In the genomic region with DNA sequence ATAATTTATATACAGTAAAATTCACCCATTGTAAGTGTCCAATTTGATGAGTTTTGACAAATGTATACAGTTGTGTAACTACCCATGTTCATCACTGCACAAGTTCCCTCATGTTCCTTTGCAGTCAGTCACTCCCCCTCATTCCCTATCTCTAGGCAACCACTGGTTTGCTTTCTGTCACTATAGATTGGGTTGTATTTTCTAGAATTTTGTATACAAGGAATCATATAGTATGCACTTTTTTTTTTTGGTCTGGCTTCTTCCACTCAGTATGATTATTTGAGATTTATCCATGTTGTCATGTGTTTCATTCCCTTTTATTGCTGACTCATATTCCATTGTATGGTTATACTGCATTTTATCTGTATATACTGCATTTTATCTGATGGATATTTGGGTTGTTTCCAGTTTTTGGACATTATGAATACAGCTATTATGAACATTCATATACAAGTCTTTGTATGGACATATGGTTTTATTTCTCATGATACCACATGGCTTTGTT, we compare ENCODE assay signal across 22 cellular contexts. TPM values are rescaled to one million over a fixed set of nuclear protein-coding genes. Genes with fewer than 3 reads are reported as not detected.
DNase-seq lines count a peak whose midpoint lies in the region; ATAC-seq, FAIRE-seq and TF ChIP-seq lines count a peak whose summit lies in the region.
"Had no signal": no experiment of that assay in that cellular context is flagged by ENCODE, and none has a peak within 500 bp of the region (broad histone marks: within the 10 kb centered on the region; RNA-seq: fewer than 3 reads in every experiment).

No MANE protein-coding gene starts in this region.

- no TSS peak for BruUV-seq in GM12878 (replicated peaks; lab: Mats Ljungman, UMichigan)

- H2AFZ ChIP-seq in GM12878 (ENCODE audit: control insufficient read depth, low read depth, low read length): no peak overlapping the region

- no peaks in the 10 kb centered on the region for H3K27me3 Mint-ChIP-seq in mesothelial cell of epicardium (ENCODE audit: low read depth)
- H3K27me3 Mint-ChIP-seq: activated CD4-positive, alpha-beta memory T cell treated with anti-CD3 and anti-CD28 coated beads, Interleukin-2, amount 10 ng/mL, durations not matched to agents 7 days and 5 days; activated T-cell treated with anti-CD3 and anti-CD28 coated beads, Interleukin-2, amount 50 U/mL, for 24 hours; naive thymus-derived CD8-positive, alpha-beta T cell; stimulated activated naive B cell treated with anti-CD40 and anti-IgM and Interleukin-4, amounts not matched to agents 10 μg/mL and 1 μg/mL and 100 μg/mL, for 72 hours had no signal

- peak; percentile 51 for DNase-seq in MV-4-11 (lab: John Stamatoyannopoulos, UW)
- DNase-seq in GM12878 (ENCODE audit: low read depth, low spot score): no peak
- DNase-seq in mesothelial cell of epicardium (ENCODE audit: low spot score in 2 of 2, unreplicated experiment in 2 of 2): no peak
- DNase-seq in 8988T: no peak
- DNase-seq in DMS79 (lab: John Stamatoyannopoulos, UW): no peak
- DNase-seq: activated CD4-positive, alpha-beta memory T cell treated with anti-CD3 and anti-CD28 coated beads, Interleukin-2, amount 10 ng/mL, durations not matched to agents 7 days and 5 days; activated T-cell treated with anti-CD3 and anti-CD28 coated beads, Interleukin-2, amount 50 U/mL, for 24 hours; body of pancreas; C1 segment of cervical spinal cord; dermis blood vessel endothelial cell; DMS79 treated with DMSO at 0.1 percent for 48 hours; naive thymus-derived CD8-positive, alpha-beta T cell; NCI-H1694 treated with DMSO at 0.1 percent for 48 hours; NCI-H524; stimulated activated CD4-positive, alpha-beta T cell treated with anti-CD3 and anti-CD28 coated beads, Interleukin-12 subunit alpha, Interleukin-12 subunit beta, amount 100 ng/mL, for 4 hours; stimulated activated naive B cell treated with anti-CD40 and anti-IgM and Interleukin-4, amounts not matched to agents 10 μg/mL and 1 μg/mL and 100 μg/mL, for 72 hours; WERI-Rb-1 had no signal

- no peak overlapping the region for H3K9ac ChIP-seq in GM12878 (ENCODE audit: control insufficient read depth, insufficient read depth, low read length)

- FAIRE-seq in GM12878 (lab: Jason Lieb, UNC): no peak
- FAIRE-seq: H54 had no signal

- ATAC-seq in GM12878 (no peak), HG02840 (IDR thresholded peaks at IDR 0.05; ENCODE audit: low FRiP score, unreplicated experiment) (no peak)
- ATAC-seq: activated naive CD4-positive, alpha-beta T cell treated with anti-CD3 and anti-CD28 coated beads, Interleukin-2, amount 50 U/mL, for 72 hours; body of pancreas; naive thymus-derived CD8-positive, alpha-beta T cell; stimulated activated naive B cell treated with anti-CD40 and anti-IgM and Interleukin-4, amounts not matched to agents 10 μg/mL and 1 μg/mL and 100 μg/mL, for 72 hours had no signal

- TF ChIP-seq POLR2A in GM12878 (IDR thresholded peaks at IDR 0.05; ENCODE audit: low read depth, low read length): no peak

- H3K36me3 ChIP-seq in HEK293 (ENCODE audit: control insufficient read depth in 2 of 2, insufficient read depth in 1 of 2, low read length in 2 of 2): no peaks in the 10 kb centered on the region
- no peaks in the 10 kb centered on the region for H3K36me3 ChIP-seq in GM12878 (ENCODE audit: control insufficient read depth in 2 of 2, insufficient read depth in 2 of 2, low read length in 1 of 2)
- H3K36me3 ChIP-seq: tibial nerve had no signal

- intact Hi-C loops in GM12878 (cut with micrococcal nuclease; ENCODE audit: unreplicated experiment): no loop called here

- no peak for TF ChIP-seq RAD21 in GM12878 (IDR thresholded peaks at IDR 0.05; ENCODE audit: insufficient read depth, low read depth, low read length)

- H3K4me1 ChIP-seq in HEK293 (ENCODE audit: control insufficient read depth, insufficient read depth, low read length): no peaks in the 10 kb centered on the region
- peaks cover 6% of the 10 kb centered on the region; the same call in 1 of the 2 replicates for H3K4me1 ChIP-seq in GM12878 (ENCODE audit: control insufficient read depth, insufficient read depth, low read length)

- H3K79me2 ChIP-seq in GM12878 (ENCODE audit: control insufficient read depth, insufficient read depth, low read length): peaks cover 13% of the 10 kb centered on the region

- no peaks in the 10 kb centered on the region for H3K27me3 ChIP-seq in GM12878 (replicated peaks in 1 of 2; ENCODE audit: control insufficient read depth in 2 of 2, insufficient read depth in 2 of 2, low read length in 1 of 2)
- H3K27me3 ChIP-seq: body of pancreas, tibial nerve had no signal

- no peaks in the 10 kb centered on the region for H4K20me1 ChIP-seq in GM12878 (ENCODE audit: control insufficient read depth, insufficient read depth)

- POLR2A ChIA-PET in HEK293 (lab: Yijun Ruan, JAX) (no interaction called here), GM12878 (lab: Charles Lee) (interaction anchor here (0.6 to 1.3 kb wide), 3 partner anchors 13 to 43 kb away, joined by 3 to 5 read pairs (median 4); no protein-coding TSS in a partner anchor)

- no peak for TF ChIP-seq EP300 in GM12878 (IDR thresholded peaks at IDR 0.05; ENCODE audit: borderline replicate concordance in 1 of 2, control insufficient read depth in 1 of 2, low read depth in 2 of 2, low read length in 2 of 2)

- H3K4me3 ChIP-seq in HEK293 (ENCODE audit: low read depth, low read length) (no peak overlapping the region), GM12878 (no peak overlapping the region)
- H3K4me3 ChIP-seq: body of pancreas, tibial nerve had no signal

- TF ChIP-seq CTCF in HEK293 (tag by site-specific recombination; IDR thresholded peaks at IDR 0.05) (no peak), GM12878 (IDR thresholded peaks at IDR 0.05 in 2 of 3, conservative IDR thresholded peaks at IDR 0.05 in 1 of 3; ENCODE audit: control insufficient read depth in 2 of 3, extremely low read depth in 1 of 3, insufficient read depth in 1 of 3, low read depth in 3 of 3, low read length in 3 of 3) (no peak), mesothelial cell of epicardium (IDR thresholded peaks at IDR 0.05; ENCODE audit: unreplicated experiment) (no peak)

- no peak overlapping the region for H3K4me3 Mint-ChIP-seq in mesothelial cell of epicardium
- H3K4me3 Mint-ChIP-seq: activated CD4-positive, alpha-beta memory T cell treated with anti-CD3 and anti-CD28 coated beads, Interleukin-2, amount 10 ng/mL, durations not matched to agents 7 days and 5 days; activated T-cell treated with anti-CD3 and anti-CD28 coated beads, Interleukin-2, amount 50 U/mL, for 24 hours; naive thymus-derived CD8-positive, alpha-beta T cell; stimulated activated naive B cell treated with anti-CD40 and anti-IgM and Interleukin-4, amounts not matched to agents 10 μg/mL and 1 μg/mL and 100 μg/mL, for 72 hours had no signal

- peak overlapping the region; percentile 41 for H3K27ac Mint-ChIP-seq in mesothelial cell of epicardium
- H3K27ac Mint-ChIP-seq: activated CD4-positive, alpha-beta memory T cell treated with anti-CD3 and anti-CD28 coated beads, Interleukin-2, amount 10 ng/mL, durations not matched to agents 7 days and 5 days; activated naive CD4-positive, alpha-beta T cell treated with anti-CD3 and anti-CD28 coated beads, Interleukin-2, amount 50 U/mL, for 72 hours; activated T-cell treated with anti-CD3 and anti-CD28 coated beads, Interleukin-2, amount 50 U/mL, for 24 hours; naive thymus-derived CD8-positive, alpha-beta T cell; stimulated activated naive B cell treated with anti-CD40 and anti-IgM and Interleukin-4, amounts not matched to agents 10 μg/mL and 1 μg/mL and 100 μg/mL, for 72 hours had no signal

- in situ Hi-C loops in GM12878 (cut with MboI): no loop called here

- H3K36me3 Mint-ChIP-seq in mesothelial cell of epicardium: peaks cover 5% of the 10 kb centered on the region

- SMC1A ChIA-PET in GM12878 (lab: Charles Lee; ENCODE audit: uncharacterized antibody, unreplicated experiment): interaction anchor here (1.0 to 2.3 kb wide), 7 partner anchors 12 to 263 kb away, joined by 3 to 13 read pairs (median 6); a partner anchor contains a TSS

- CTCF ChIA-PET in HEK293 (lab: Yijun Ruan, JAX) (no interaction called here), GM12878 (lab: Yijun Ruan, JAX) (interaction anchor here (0.6 to 2.2 kb wide), 4 partner anchors 13 to 111 kb away, joined by 3 to 8 read pairs (median 5); no protein-coding TSS in a partner anchor)

- peaks cover 38% of the 10 kb centered on the region for H3K4me1 Mint-ChIP-seq in mesothelial cell of epicardium

- no peak overlapping the region for H3K4me2 ChIP-seq in GM12878 (ENCODE audit: control insufficient read depth, insufficient read depth)

- RAD21 ChIA-PET in GM12878 (lab: Charles Lee; ENCODE audit: unreplicated experiment): interaction anchor here (0.7 to 1.5 kb wide), 5 partner anchors 13 to 76 kb away, joined by 3 to 4 read pairs (median 3); no protein-coding TSS in a partner anchor

- H3K27ac ChIP-seq in HEK293 (ENCODE audit: extremely low read depth, low read depth, low read length) (no peak overlapping the region), GM12878 (ENCODE audit: control insufficient read depth, insufficient read depth) (no peak overlapping the region)
- H3K27ac ChIP-seq: body of pancreas, tibial nerve, WERI-Rb-1 had no signal

- H3K9me3 Mint-ChIP-seq in mesothelial cell of epicardium: peaks cover 10% of the 10 kb centered on the region

- H3K9me3 ChIP-seq in HEK293 (ENCODE audit: control insufficient read depth, insufficient read depth, low read depth, low read length) (no peaks in the 10 kb centered on the region), GM12878 (replicated peaks; ENCODE audit: control insufficient read depth, insufficient read depth, low read length) (no peaks in the 10 kb centered on the region; the same call in 2 of the 3 replicates)
- H3K9me3 ChIP-seq: body of pancreas, tibial nerve had no signal

RNA-seq across cellular contexts. Expression of a gene that starts 4.1 kb away (rescaled TPM):
- 87.7 and 88.3 TPM in 2 replicates for total RNA-seq in GM12878 (2013; cell fraction: nucleolus; rRNA removed)
- total RNA-seq in GM12878 (2014; rRNA removed): 14.0 and 15.0 TPM in 2 replicates
- total RNA-seq in GM12878 (2014; rRNA removed; fragmentation: Illumina TruSeq; extraction: Trizol): 17.3 and 18.2 TPM in 2 replicates
- total RNA-seq in GM12878 (2021): 11.0 and 11.5 TPM in 2 replicates
- 2.8 TPM for polyA plus RNA-seq in GM12878 (2011; ENCODE audit: low read depth)
- polyA plus RNA-seq in GM12878 (2011; rRNA removed): 14.6 and 22.1 TPM in 2 replicates
- polyA plus RNA-seq in GM12878 (2011; cell fraction: cytosol; rRNA removed): 4.8 TPM in 2 replicates
- 22.6 and 22.8 TPM in 2 replicates for polyA plus RNA-seq in GM12878 (2011; cell fraction: nucleus; rRNA removed)
- 4.2 and 5.5 TPM in 2 replicates for polyA plus RNA-seq in GM12878 (2012)
- polyA plus RNA-seq in GM12878 (2014; fragmentation: Illumina TruSeq; extraction: Trizol): 10.9 and 15.8 TPM in 2 replicates
- 1 to 10 TPM; 2.9 to 3.6 TPM for polyA plus RNA-seq in GM12878 (2014; fragmentation: Nextera tagmentation; extraction: Ambion mirVana)
- 8.7 and 9.5 TPM in 2 replicates for polyA plus RNA-seq in GM12878 (2014; rRNA removed)
- 10 to 100 TPM; 12.9 TPM for polyA plus RNA-seq in GM12878 (2016; fragmentation: Nextera tagmentation; extraction: Ambion mirVana)
- polyA minus RNA-seq in GM12878 (2011; rRNA and poly(A)+ RNA removed): 22.8 and 28.4 TPM in 2 replicates
- 5.9 and 8.6 TPM in 2 replicates for polyA minus RNA-seq in GM12878 (2011; cell fraction: cytosol; rRNA and poly(A)+ RNA removed)
- 31.9 and 53.4 TPM in 2 replicates for polyA minus RNA-seq in GM12878 (2011; cell fraction: nucleus; rRNA and poly(A)+ RNA removed)
- total RNA-seq in mesothelial cell of epicardium: 27.9 to 28.5 TPM (median 28.4 TPM) in 3 replicates

RNA-seq across cellular contexts. Expression of a gene that starts 39.5 kb away (rescaled TPM):
- 158 and 182 TPM in 2 replicates for total RNA-seq in GM12878 (2013; cell fraction: nucleolus; rRNA removed)
- total RNA-seq in GM12878 (2014; rRNA removed): 53.2 and 53.9 TPM in 2 replicates
- 37.0 and 38.7 TPM in 2 replicates for total RNA-seq in GM12878 (2014; rRNA removed; fragmentation: Illumina TruSeq; extraction: Trizol)
- total RNA-seq in GM12878 (2021): 27.7 and 30.0 TPM in 2 replicates
- polyA plus RNA-seq in GM12878 (2011; ENCODE audit: low read depth): 21.7 TPM
- polyA plus RNA-seq in GM12878 (2011; rRNA removed): 31.3 and 41.4 TPM in 2 replicates
- 14.9 and 16.3 TPM in 2 replicates for polyA plus RNA-seq in GM12878 (2011; cell fraction: cytosol; rRNA removed)
- polyA plus RNA-seq in GM12878 (2011; cell fraction: nucleus; rRNA removed): 29.5 and 30.7 TPM in 2 replicates
- 17.5 and 19.7 TPM in 2 replicates for polyA plus RNA-seq in GM12878 (2012)
- 25.0 and 29.8 TPM in 2 replicates for polyA plus RNA-seq in GM12878 (2014; fragmentation: Illumina TruSeq; extraction: Trizol)
- 10 to 100 TPM in 1 of 2 experiments, 1 to 10 TPM in 1; 6.3 to 13.6 TPM for polyA plus RNA-seq in GM12878 (2014; fragmentation: Nextera tagmentation; extraction: Ambion mirVana)
- 28.0 and 33.2 TPM in 2 replicates for polyA plus RNA-seq in GM12878 (2014; rRNA removed)
- polyA plus RNA-seq in GM12878 (2016; fragmentation: Nextera tagmentation; extraction: Ambion mirVana): 10 to 100 TPM; 29.9 to 31.9 TPM
- polyA minus RNA-seq in GM12878 (2011; rRNA and poly(A)+ RNA removed): 35.1 and 39.8 TPM in 2 replicates
- 17.1 and 18.2 TPM in 2 replicates for polyA minus RNA-seq in GM12878 (2011; cell fraction: cytosol; rRNA and poly(A)+ RNA removed)
- polyA minus RNA-seq in GM12878 (2011; cell fraction: nucleus; rRNA and poly(A)+ RNA removed): 32.4 and 42.4 TPM in 2 replicates
- 44.7 to 47.4 TPM (median 45.2 TPM) in 3 replicates for total RNA-seq in mesothelial cell of epicardium
